In the genomic region with DNA sequence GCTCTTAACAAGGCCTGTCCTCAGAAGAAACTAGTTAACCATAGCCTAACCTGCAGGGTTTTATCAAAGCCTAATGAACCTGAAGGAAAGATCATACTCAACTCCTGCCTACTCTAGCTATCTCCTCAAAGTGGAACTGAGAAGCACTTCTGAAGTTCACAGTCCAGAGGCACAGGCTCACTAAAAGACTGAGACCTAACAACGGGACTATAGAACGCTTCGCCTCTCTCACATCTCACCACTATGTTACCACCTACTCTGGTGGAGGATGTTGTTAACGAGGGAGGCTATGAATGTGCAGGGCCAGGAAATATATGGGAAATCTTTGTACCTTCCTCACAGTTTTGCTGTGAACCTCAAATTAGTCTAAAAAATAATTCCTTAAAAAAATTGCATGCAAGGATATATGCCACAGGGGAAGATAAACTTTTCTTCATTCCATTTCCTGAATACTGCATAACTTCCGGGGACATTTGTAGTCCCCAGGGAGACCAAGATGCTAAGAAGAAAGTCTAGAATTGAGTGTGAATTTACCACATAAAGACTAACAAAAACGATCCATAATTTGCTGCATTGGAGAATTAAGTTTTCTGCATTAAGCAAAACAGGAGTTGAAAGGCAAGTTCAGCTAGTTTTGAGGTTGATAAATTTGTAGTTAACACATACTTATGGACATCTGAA, we compare ENCODE assay signal across 1 cellular context.
TF ChIP-seq lines count a peak whose summit lies in the region.

No MANE protein-coding gene starts in this region.

TF ChIP-seq in endothelial cell of umbilical vein, 7 proteins besides CTCF, POLR2A, EP300 and RAD21 (continued from another document):
- TF ChIP-seq, protein P1, sequence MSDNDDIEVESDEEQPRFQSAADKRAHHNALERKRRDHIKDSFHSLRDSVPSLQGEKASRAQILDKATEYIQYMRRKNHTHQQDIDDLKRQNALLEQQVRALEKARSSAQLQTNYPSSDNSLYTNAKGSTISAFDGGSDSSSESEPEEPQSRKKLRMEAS (IDR thresholded peaks at IDR 0.05; ENCODE audit: insufficient read depth, insufficient read length): no peak
